Comparison of ENCODE assay signal across 2 cellular contexts in the genomic region with DNA sequence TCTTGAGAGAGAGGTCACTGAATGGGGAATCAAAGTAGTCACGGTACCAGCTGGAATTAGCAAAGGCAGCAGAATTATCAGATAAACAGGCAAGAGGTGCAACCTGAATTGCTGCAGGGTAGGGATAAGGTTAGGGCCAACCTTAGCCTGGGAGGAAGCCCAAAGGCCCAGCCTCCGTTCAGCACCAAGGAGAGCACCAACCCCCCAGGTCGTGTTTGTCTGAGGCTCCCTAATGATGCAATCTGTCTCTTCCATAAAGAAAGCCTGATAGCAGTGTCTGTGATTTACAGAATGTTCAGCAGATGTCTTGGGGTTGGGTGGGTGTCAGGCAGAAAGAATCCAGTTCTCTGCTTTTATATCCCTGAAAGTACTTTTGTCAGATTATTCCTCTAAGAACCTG.
TF ChIP-seq lines count a peak whose summit lies in the region.

No MANE protein-coding gene starts in this region.

TF ChIP-seq in GM23338, 12 proteins besides CTCF, POLR2A, EP300 and RAD21 (continued from another document):
- TF ChIP-seq CREB1 (CRISPR knock-in tag; IDR thresholded peaks at IDR 0.05; ENCODE audit: low read depth) = peak; percentile 14; the same call in 1 of the 2 replicates
- peak; percentile 98 for TF ChIP-seq REST (IDR thresholded peaks at IDR 0.05; ENCODE audit: unreplicated experiment)
- TF ChIP-seq ZNF462 (CRISPR knock-in tag; IDR thresholded peaks at IDR 0.05) = no peak
- TF ChIP-seq ZNF331 (CRISPR knock-in tag; IDR thresholded peaks at IDR 0.05; ENCODE audit: low read depth) = no peak
- no peak for TF ChIP-seq STAT1 (IDR thresholded peaks at IDR 0.05; ENCODE audit: unreplicated experiment)
- TF ChIP-seq EZH2 (IDR thresholded peaks at IDR 0.05; ENCODE audit: low read depth, unreplicated experiment) = no peak

TF ChIP-seq in GM12878, 131 proteins besides CTCF, POLR2A, EP300 and RAD21 (continued from another document):
- TF ChIP-seq REST (IDR thresholded peaks at IDR 0.05; ENCODE audit: low read depth, low read length) (peak; percentile 93), ZNF384 (IDR thresholded peaks at IDR 0.05; ENCODE audit: borderline replicate concordance, low read depth, low read length) (no peak)
TF ChIP-seq in GM12878: peak in this region for 1.
